ENCODE assay signal across 1 cellular context in the genomic region with DNA sequence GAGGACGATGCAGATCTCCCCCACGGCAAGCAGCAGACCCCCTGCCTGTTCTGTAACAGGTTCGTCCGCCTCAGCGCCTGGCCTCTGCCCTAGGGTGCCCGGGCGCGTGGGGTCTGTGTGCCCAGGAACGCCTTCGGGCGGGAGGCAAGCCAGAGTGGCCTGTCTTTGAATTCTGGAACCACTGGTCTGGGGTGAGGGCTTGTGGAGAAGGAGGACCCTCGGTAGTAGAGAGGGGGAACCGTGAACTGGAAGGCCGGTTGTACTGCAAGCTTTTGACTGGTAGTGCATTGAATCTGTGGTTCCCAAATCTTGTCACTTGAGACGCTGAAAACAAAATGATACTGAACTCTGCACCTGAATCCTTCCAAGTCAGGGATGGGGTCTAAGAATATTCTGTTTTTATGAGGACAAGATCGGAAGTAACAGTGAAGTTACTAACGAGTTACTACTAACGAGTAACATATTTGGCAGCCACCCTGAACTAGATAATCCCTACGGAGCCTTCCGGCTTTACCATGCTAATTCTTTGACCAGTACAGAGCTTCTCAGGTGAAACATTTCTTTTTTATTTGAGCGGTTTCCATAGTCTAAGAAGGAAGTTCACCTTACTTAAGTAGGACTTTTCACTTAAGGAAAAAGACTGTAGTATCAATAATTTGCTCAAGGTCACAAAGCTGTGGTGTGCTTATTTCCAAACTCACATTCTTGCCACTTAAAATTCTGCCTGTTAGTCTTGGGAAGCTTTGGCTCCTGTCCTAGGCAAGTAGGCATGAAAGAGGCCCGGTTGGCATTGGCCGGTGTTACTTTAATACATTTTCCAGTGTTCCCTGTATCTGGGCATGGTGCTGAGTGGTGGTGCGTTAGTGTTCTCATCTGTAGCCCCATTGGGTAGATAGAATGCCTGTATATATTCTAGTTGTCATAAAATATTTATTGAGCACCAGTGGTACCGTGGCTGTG.
TF ChIP-seq lines count a peak whose summit lies in the region.

No MANE protein-coding gene starts in this region.

TF ChIP-seq in IMR-90, 13 proteins besides CTCF, POLR2A, EP300 and RAD21 (continued from another document):
- TF ChIP-seq RFX5 (IDR thresholded peaks at IDR 0.05; ENCODE audit: low read depth, low read length): no peak
